ENCODE assay signal across 8 cellular contexts in the genomic region with DNA sequence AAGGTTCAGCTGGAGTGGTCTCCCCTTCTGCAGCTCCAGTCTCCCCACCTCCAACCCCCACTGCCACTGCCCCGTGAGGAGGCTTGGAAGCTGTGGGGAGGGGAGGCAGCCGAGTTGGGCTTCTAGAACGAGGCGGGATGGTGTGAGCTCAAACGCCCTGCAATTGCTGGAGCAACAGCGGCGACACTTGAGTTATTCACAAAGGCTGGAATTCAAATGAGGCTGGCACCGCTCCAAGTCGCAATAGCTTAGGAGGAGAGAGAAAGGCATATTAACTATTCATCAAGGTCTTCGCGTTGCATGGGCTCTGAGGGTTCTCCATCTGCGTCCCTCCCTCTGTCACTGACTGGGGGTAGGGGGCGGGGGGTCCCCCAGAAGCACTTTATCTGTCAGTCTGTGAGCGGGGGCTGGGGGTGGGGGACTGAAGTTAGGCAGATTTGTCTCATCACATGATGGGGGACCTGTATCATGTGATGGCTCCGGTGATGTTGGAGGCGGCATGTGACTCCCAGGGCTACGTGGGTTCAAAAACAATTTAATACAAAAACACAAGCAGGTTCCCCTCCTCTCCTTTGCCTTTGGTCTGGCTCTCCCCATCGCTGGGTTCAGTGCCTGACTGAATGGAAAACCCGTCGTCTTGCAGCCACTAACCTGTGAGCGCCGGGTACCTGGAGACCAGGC.
DNase-seq lines count a peak whose midpoint lies in the region; ATAC-seq and TF ChIP-seq lines count a peak whose summit lies in the region.

No MANE protein-coding gene starts in this region.

- no peak for ATAC-seq in GM21723 (IDR thresholded peaks at IDR 0.05; ENCODE audit: unreplicated experiment)

- no peak for TF ChIP-seq CTCF in GM06990 (IDR thresholded peaks at IDR 0.05; ENCODE audit: insufficient read depth, low read length, poor library complexity, severe bottlenecking)

- no peaks in the 10 kb centered on the region for H3K36me3 ChIP-seq in GM06990 (ENCODE audit: control insufficient read depth, insufficient read depth, low read length)

- H3K27ac ChIP-seq in caudate nucleus (ENCODE audit: low read depth, low read length): peak overlapping the region; percentile 93

- no peak overlapping the region for H3K4me3 ChIP-seq in GM06990 (replicated peaks; ENCODE audit: low read depth, low read length)

- DNase-seq in GM06990 (ENCODE audit: extremely low read depth, insufficient read length): peak; percentile 10
- DNase-seq in NCI-H446 treated with DMSO at 0.1 percent for 48 hours (lab: John Stamatoyannopoulos, UW): peak; percentile 18
- DNase-seq in caudate nucleus (lab: John Stamatoyannopoulos, UW): peak in 58 of 61 donors; percentile 16 to 93 (median 74)
- DNase-seq in kidney tubule cell (ENCODE audit: low spot score): peak; percentile 65
- DNase-seq in stimulated activated CD4-positive, alpha-beta T cell treated with anti-CD3 and anti-CD28 coated beads, Interleukin-4, amount 100 ng/mL, for 1 hour: peak; percentile 22
- no peak for DNase-seq in NK-92 treated with Interleukin-12 subunit alpha and Interleukin-12 subunit beta, amount 100 ng/mL, for 24 hours (lab: John Stamatoyannopoulos, UW)
- DNase-seq in effector CD4-positive, alpha-beta T cell: no peak

- H3K27me3 ChIP-seq in GM06990 (replicated peaks; ENCODE audit: control insufficient read depth, insufficient read depth, low read length): no peaks in the 10 kb centered on the region; the same call in none of the 2 replicates

Comparison
In these comparisons a context has a peak if more than half of its experiments do, and no peak if none do; other contexts are left out.
1. DNase-seq: peak in GM06990 (single experiment), NCI-H446 treated with DMSO at 0.1 percent for 48 hours (single experiment), caudate nucleus (58 of 61), kidney tubule cell (single experiment) and stimulated activated CD4-positive, alpha-beta T cell treated with anti-CD3 and anti-CD28 coated beads, Interleukin-4, amount 100 ng/mL, for 1 hour (single experiment); none in NK-92 treated with Interleukin-12 subunit alpha and Interleukin-12 subunit beta, amount 100 ng/mL, for 24 hours (single experiment) and effector CD4-positive, alpha-beta T cell (single experiment).